Comparison of ENCODE assay signal across 1 cellular context in the genomic region with DNA sequence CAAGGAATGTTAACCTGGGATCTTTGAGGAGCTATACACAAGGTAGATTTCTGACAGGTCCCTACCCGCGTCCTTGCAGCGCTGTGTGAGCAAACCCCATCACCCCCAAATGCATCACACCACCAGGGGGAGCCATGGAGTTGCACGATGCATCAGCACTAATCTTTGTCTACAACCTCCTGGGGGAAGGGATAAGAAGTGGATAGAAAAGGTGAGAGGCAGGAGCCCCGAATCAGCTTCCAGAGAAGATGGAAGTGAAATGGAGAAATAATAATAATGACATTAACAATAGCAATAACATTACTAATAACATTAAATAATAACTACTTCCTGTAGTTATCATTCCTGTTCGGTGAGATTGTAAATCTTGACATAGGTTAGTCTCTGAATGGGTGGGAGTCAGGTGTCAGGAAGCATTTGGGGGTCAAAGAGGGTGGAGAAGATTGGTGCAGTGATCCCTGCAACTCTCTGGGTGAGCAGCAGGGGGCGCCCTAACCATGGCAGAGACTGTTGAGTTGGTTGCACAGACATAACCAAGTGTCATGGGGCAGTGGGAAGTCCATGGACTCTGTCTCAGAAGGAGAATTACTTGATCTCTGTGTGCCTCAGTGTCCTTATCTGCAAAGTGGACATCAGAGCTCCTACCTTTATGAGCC.
TF ChIP-seq lines count a peak whose summit lies in the region.

No MANE protein-coding gene starts in this region.

TF ChIP-seq in K562, 482 proteins besides CTCF, POLR2A, EP300 and RAD21 (continued from another document and continues in another):
- TF ChIP-seq ZNF318 (IDR thresholded peaks at IDR 0.05; ENCODE audit: borderline replicate concordance in 1 of 2, low read depth in 1 of 2) (no peak), TOE1 (IDR thresholded peaks at IDR 0.05; ENCODE audit: borderline replicate concordance) (peak; percentile 66; the same call in 1 of the 2 replicates), TOE1 (CRISPR knock-in tag; IDR thresholded peaks at IDR 0.05; ENCODE audit: borderline replicate concordance, low read depth) (no peak), ILK (tag; IDR thresholded peaks at IDR 0.05; ENCODE audit: borderline replicate concordance, low read depth) (no peak), RBM39 (optimal IDR thresholded peaks at IDR 0.05; ENCODE audit: low read depth, low read length) (peak; percentile 91), FIP1L1 (IDR thresholded peaks at IDR 0.05; ENCODE audit: low read depth, low read length, poor library complexity, severe bottlenecking) (no peak), NR4A1 (CRISPR knock-in tag; IDR thresholded peaks at IDR 0.05) (no peak), NR4A1 (tag; IDR thresholded peaks at IDR 0.05) (no peak), XRCC5 (IDR thresholded peaks at IDR 0.05; ENCODE audit: low read depth, low read length) (peak; percentile 68; the same call in 1 of the 2 replicates), MLX (CRISPR knock-in tag; conservative IDR thresholded peaks at IDR 0.05) (no peak), CBFA2T3 (IDR thresholded peaks at IDR 0.05) (peak; percentile 45; the same call in 1 of the 2 replicates), GATAD2A (IDR thresholded peaks at IDR 0.05) (no peak), KLF16 (IDR thresholded peaks at IDR 0.05) (peak; percentile 32; the same call in 1 of the 2 replicates), GATAD2B (IDR thresholded peaks at IDR 0.05; ENCODE audit: borderline replicate concordance) (peak; percentile 56; the same call in 1 of the 2 replicates), ZNF699 (CRISPR knock-in tag; IDR thresholded peaks at IDR 0.05; ENCODE audit: insufficient replicate concordance) (no peak), NR2C2 (CRISPR knock-in tag; IDR thresholded peaks at IDR 0.05) (no peak), NR2C2 (tag; IDR thresholded peaks at IDR 0.05) (peak; percentile 25; the same call in 1 of the 2 replicates), FUS (optimal IDR thresholded peaks at IDR 0.05; ENCODE audit: low read depth, low read length) (no peak), HSF4 (CRISPR knock-in tag; IDR thresholded peaks at IDR 0.05; ENCODE audit: borderline replicate concordance) (no peak), THRAP3 (IDR thresholded peaks at IDR 0.05; ENCODE audit: borderline replicate concordance) (peak; percentile 89; the same call in 1 of the 2 replicates), TAL1 (IDR thresholded peaks at IDR 0.05) (peak; percentile 16; the same call in 1 of the 2 replicates), TCFL5 (CRISPR knock-in tag; conservative IDR thresholded peaks at IDR 0.05) (no peak), BHLHE40 (IDR thresholded peaks at IDR 0.05; ENCODE audit: low read length) (no peak; the same call in 1 of the 2 replicates), SLC30A9 (CRISPR knock-in tag; IDR thresholded peaks at IDR 0.05) (no peak), TEAD4 (IDR thresholded peaks at IDR 0.05; ENCODE audit: low read length) (no peak), TEAD4 (CRISPR knock-in tag; IDR thresholded peaks at IDR 0.05; ENCODE audit: borderline replicate concordance) (no peak), TARDBP (IDR thresholded peaks at IDR 0.05) (no peak), ATF7 (IDR thresholded peaks at IDR 0.05) (peak; percentile 19; the same call in 1 of the 2 replicates), ZNF24 (IDR thresholded peaks at IDR 0.05) (no peak), ELF4 (CRISPR knock-in tag; IDR thresholded peaks at IDR 0.05) (no peak), POLR2AphosphoS2 (IDR thresholded peaks at IDR 0.05; ENCODE audit: low read length) (no peak), ZNF316 (IDR thresholded peaks at IDR 0.05) (peak; percentile 60), CXXC5 (CRISPR knock-in tag; IDR thresholded peaks at IDR 0.05) (no peak), RERE (CRISPR knock-in tag; IDR thresholded peaks at IDR 0.05; ENCODE audit: borderline replicate concordance) (no peak), ZNF253 (CRISPR knock-in tag; conservative IDR thresholded peaks at IDR 0.05) (no peak), ZNF644 (tag; IDR thresholded peaks at IDR 0.05; ENCODE audit: low read depth) (no peak), EGR1 (conservative IDR thresholded peaks at IDR 0.05) (no peak), HIVEP1 (CRISPR knock-in tag; IDR thresholded peaks at IDR 0.05) (0 out of 2 replicates have a peak, but pooled peaks have one; percentile 5), MYC (IDR thresholded peaks at IDR 0.05; ENCODE audit: low read depth, low read length) (0 out of 2 replicates have a peak, but pooled peaks have one; percentile 17), MYC (CRISPR knock-in tag; IDR thresholded peaks at IDR 0.05; ENCODE audit: borderline replicate concordance, low read depth) (no peak), HCFC1 (IDR thresholded peaks at IDR 0.05; ENCODE audit: low read depth, low read length) (no peak), ZNF354B (CRISPR knock-in tag; IDR thresholded peaks at IDR 0.05) (no peak), KDM1A (IDR thresholded peaks at IDR 0.05) (peak in 1 of 2 experiments; percentile 47; a peak in 2 of 4 replicates), BRD9 (IDR thresholded peaks at IDR 0.05; ENCODE audit: low read depth, partially characterized antibody) (peak; percentile 46), ZC3H4 (CRISPR knock-in tag; IDR thresholded peaks at IDR 0.05; ENCODE audit: borderline replicate concordance) (no peak), ZNF282 (CRISPR knock-in tag; IDR thresholded peaks at IDR 0.05) (no peak), SP2 (IDR thresholded peaks at IDR 0.05; ENCODE audit: extremely low read depth, low read depth, low read length, poor library complexity, severe bottlenecking) (no peak)
- TF ChIP-seq, protein P1, sequence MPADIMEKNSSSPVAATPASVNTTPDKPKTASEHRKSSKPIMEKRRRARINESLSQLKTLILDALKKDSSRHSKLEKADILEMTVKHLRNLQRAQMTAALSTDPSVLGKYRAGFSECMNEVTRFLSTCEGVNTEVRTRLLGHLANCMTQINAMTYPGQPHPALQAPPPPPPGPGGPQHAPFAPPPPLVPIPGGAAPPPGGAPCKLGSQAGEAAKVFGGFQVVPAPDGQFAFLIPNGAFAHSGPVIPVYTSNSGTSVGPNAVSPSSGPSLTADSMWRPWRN (IDR thresholded peaks at IDR 0.05; ENCODE audit: low read depth): no peak
- TF ChIP-seq, protein P2, sequence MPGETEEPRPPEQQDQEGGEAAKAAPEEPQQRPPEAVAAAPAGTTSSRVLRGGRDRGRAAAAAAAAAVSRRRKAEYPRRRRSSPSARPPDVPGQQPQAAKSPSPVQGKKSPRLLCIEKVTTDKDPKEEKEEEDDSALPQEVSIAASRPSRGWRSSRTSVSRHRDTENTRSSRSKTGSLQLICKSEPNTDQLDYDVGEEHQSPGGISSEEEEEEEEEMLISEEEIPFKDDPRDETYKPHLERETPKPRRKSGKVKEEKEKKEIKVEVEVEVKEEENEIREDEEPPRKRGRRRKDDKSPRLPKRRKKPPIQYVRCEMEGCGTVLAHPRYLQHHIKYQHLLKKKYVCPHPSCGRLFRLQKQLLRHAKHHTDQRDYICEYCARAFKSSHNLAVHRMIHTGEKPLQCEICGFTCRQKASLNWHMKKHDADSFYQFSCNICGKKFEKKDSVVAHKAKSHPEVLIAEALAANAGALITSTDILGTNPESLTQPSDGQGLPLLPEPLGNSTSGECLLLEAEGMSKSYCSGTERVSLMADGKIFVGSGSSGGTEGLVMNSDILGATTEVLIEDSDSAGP (CRISPR knock-in tag; IDR thresholded peaks at IDR 0.05): no peak
- TF ChIP-seq, protein P3, sequence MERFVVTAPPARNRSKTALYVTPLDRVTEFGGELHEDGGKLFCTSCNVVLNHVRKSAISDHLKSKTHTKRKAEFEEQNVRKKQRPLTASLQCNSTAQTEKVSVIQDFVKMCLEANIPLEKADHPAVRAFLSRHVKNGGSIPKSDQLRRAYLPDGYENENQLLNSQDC (CRISPR knock-in tag; IDR thresholded peaks at IDR 0.05): no peak
